In genomic region chr7:131507592-131508331, GRCh38 we compare ENCODE assay signal across 1 cellular context.
TF ChIP-seq lines count a peak whose summit lies in the region.

No MANE protein-coding gene starts in this region.

TF ChIP-seq in HEK293, 187 proteins besides CTCF, POLR2A, EP300 and RAD21 (continued from another document and continues in another):
- TF ChIP-seq ZBTB49 (tag by site-specific recombination; IDR thresholded peaks at IDR 0.05; ENCODE audit: low read depth) (no peak), KLF8 (tag by site-specific recombination; IDR thresholded peaks at IDR 0.05) (no peak), ZNF174 (tag by site-specific recombination; IDR thresholded peaks at IDR 0.05) (no peak), YY2 (tag by site-specific recombination; IDR thresholded peaks at IDR 0.05) (no peak), ZBTB44 (tag by site-specific recombination; IDR thresholded peaks at IDR 0.05) (no peak), ZNF202 (tag by site-specific recombination; IDR thresholded peaks at IDR 0.05; ENCODE audit: borderline replicate concordance) (no peak), ZNF830 (tag by site-specific recombination; IDR thresholded peaks at IDR 0.05; ENCODE audit: low read depth) (no peak), ZNF184 (tag by site-specific recombination; IDR thresholded peaks at IDR 0.05) (no peak), ZNF704 (tag by site-specific recombination; IDR thresholded peaks at IDR 0.05) (no peak), MYNN (tag by site-specific recombination; IDR thresholded peaks at IDR 0.05; ENCODE audit: borderline replicate concordance) (no peak), ZNF18 (tag by site-specific recombination; IDR thresholded peaks at IDR 0.05) (peak; percentile 79), MEIS1 (CRISPR knock-in tag; IDR thresholded peaks at IDR 0.05; ENCODE audit: borderline replicate concordance) (no peak), ZFHX2 (tag by site-specific recombination; conservative IDR thresholded peaks at IDR 0.05) (no peak), ZNF660 (tag by site-specific recombination; IDR thresholded peaks at IDR 0.05) (0 out of 2 replicates have a peak, but pooled peaks have one; percentile 19), ZBTB17 (tag by site-specific recombination; IDR thresholded peaks at IDR 0.05) (peak; percentile 48; the same call in 1 of the 2 replicates), ZNF549 (tag by site-specific recombination; IDR thresholded peaks at IDR 0.05) (no peak), ZNF76 (tag by site-specific recombination; IDR thresholded peaks at IDR 0.05; ENCODE audit: borderline replicate concordance, low read depth) (no peak), ZNF776 (tag by site-specific recombination; IDR thresholded peaks at IDR 0.05; ENCODE audit: borderline replicate concordance) (no peak), ZNF23 (tag by site-specific recombination; IDR thresholded peaks at IDR 0.05; ENCODE audit: borderline replicate concordance) (no peak), ZNF311 (tag by site-specific recombination; IDR thresholded peaks at IDR 0.05; ENCODE audit: borderline replicate concordance) (no peak), ZNF324 (tag by site-specific recombination; IDR thresholded peaks at IDR 0.05) (no peak), ZNF639 (tag by site-specific recombination; IDR thresholded peaks at IDR 0.05) (no peak), ZSCAN23 (tag by site-specific recombination; IDR thresholded peaks at IDR 0.05) (no peak), ZNF747 (tag by site-specific recombination; IDR thresholded peaks at IDR 0.05) (no peak), ZNF112 (tag by site-specific recombination; IDR thresholded peaks at IDR 0.05) (no peak), ZNF555 (tag by site-specific recombination; conservative IDR thresholded peaks at IDR 0.05) (no peak), ZNF654 (tag by site-specific recombination; IDR thresholded peaks at IDR 0.05; ENCODE audit: low read depth) (peak; percentile 71), ZNF37A (tag by site-specific recombination; IDR thresholded peaks at IDR 0.05) (no peak), ZNF692 (tag by site-specific recombination; IDR thresholded peaks at IDR 0.05) (no peak), ZNF121 (tag by site-specific recombination; IDR thresholded peaks at IDR 0.05) (no peak), PRDM6 (tag by site-specific recombination; IDR thresholded peaks at IDR 0.05) (no peak), ZNF596 (tag by site-specific recombination; IDR thresholded peaks at IDR 0.05) (no peak), ZNF433 (tag by site-specific recombination; IDR thresholded peaks at IDR 0.05; ENCODE audit: low read depth) (no peak), ZNF398 (tag by site-specific recombination; IDR thresholded peaks at IDR 0.05) (no peak), ZNF558 (tag by site-specific recombination; IDR thresholded peaks at IDR 0.05) (no peak), ZBTB26 (tag by site-specific recombination; optimal IDR thresholded peaks at IDR 0.05) (peak; percentile 28), ZNF239 (tag by site-specific recombination; IDR thresholded peaks at IDR 0.05) (no peak), GLIS1 (tag by site-specific recombination; IDR thresholded peaks at IDR 0.05) (peak; percentile 47; the same call in 1 of the 2 replicates), ZNF518A (tag by site-specific recombination; conservative IDR thresholded peaks at IDR 0.05; ENCODE audit: low read depth) (no peak), PBX3 (CRISPR knock-in tag; IDR thresholded peaks at IDR 0.05) (no peak)
